ENCODE assay signal across 3 cellular contexts in the genomic region with DNA sequence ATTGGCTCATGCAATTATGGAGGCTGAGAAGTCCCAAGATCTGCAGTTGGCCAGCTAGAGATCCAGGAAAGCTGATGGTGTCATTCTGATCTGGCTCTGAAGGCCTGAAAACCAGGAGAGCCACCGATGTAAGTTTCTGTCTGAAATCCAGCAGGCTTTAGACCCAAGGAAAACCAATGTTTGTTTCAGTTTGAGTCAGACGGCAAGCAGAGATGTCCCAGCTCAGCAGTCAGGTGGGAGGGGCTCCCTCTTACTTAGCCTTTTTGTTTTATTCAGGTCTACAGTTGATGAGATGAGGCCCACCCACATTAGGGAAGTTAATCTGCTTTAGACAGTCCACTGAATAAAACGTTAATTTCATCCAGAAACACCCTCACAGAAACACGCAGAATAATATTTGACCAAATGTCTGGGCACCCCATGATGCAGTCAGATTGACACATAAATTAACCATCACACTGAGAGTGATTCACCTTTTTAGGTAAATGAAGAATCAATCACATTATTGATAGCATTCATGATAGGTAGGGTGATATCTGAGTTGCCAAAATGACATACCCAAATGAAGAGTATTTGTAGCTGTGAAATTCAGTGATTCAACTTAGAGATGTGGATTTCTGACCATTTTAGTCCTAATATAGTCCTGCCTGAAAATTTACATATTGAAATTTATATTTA. TPM values are rescaled to one million over a fixed set of nuclear protein-coding genes. Genes with fewer than 3 reads are reported as not detected.
"Had no signal": no experiment of that assay in that cellular context is flagged by ENCODE, and none has a peak within 500 bp of the region (broad histone marks: within the 10 kb centered on the region; RNA-seq: fewer than 3 reads in every experiment).

No MANE protein-coding gene starts in this region.

RNA-seq across cellular contexts. Expression of a gene that starts 53.7 kb away (rescaled TPM):
- total RNA-seq: activated CD4-positive, alpha-beta memory T cell treated with anti-CD3 and anti-CD28 coated beads, Interleukin-2, amount 10 ng/mL, durations not matched to agents 7 days and 5 days; bronchial epithelial cell; NCI-H460 had no signal
